8 cellular contexts compared by ENCODE assay signal in the genomic region with DNA sequence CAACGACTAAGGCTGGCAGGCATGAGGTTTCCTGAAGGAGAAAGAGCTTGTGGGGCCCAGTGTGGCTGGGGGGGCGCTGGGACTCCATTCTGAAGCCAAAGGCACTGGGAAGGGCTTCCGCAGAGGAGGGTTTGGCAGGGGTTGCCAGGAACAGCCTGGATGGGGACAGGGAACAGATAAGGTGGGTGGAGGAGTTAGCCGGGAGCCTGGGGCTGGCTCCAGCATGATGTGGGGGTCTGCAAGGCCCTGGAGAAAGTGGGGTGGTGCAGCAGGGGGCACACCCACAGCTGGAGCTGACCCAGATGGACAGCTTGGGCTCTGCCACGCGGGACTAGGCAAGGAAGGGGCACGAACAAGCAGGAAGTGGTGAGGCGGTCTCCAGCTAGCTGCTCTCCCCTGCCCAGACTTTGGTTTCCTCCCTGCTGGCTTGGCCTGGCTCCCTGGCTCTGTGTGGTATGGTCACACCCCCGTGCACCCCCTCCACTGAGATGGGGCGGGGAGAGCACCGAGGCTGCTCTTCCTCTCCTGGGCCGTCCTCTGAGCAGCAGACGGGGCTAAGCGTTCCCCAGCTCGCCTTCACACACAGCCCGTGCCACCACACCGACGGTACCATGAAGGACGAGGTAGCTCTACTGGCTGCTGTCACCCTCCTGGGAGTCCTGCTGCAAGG. TPM values are rescaled to one million over a fixed set of nuclear protein-coding genes. Genes with fewer than 3 reads are reported as not detected.
DNase-seq lines count a peak whose midpoint lies in the region; ATAC-seq and TF ChIP-seq lines count a peak whose summit lies in the region.

A gene with protein sequence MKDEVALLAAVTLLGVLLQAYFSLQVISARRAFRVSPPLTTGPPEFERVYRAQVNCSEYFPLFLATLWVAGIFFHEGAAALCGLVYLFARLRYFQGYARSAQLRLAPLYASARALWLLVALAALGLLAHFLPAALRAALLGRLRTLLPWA (plus strand): TSS at position 517 of the 670 bp plus-strand sequence. CDS start 95 bp downstream, at position 612.

- H3K4me2 ChIP-seq in OCI-LY7 (ENCODE audit: low read length), result peak within 1 kb of the TSS; percentile 77

- TF ChIP-seq POLR2A in spleen (IDR thresholded peaks at IDR 0.05), result no peak

- H3K9me2 ChIP-seq in OCI-LY7 (ENCODE audit: insufficient read depth, low read length), result no peaks in the 10 kb centered on the region

- POLR2A ChIA-PET in OCI-LY7 (lab: Charles Lee), result interaction anchor here (0.5 kb wide), 1 partner anchor 40 kb away, joined by 3 read pairs; no protein-coding TSS in a partner anchor

- no peaks in the 10 kb centered on the region for H3K79me2 ChIP-seq in OCI-LY7 (ENCODE audit: insufficient read depth, low read depth, low read length)

- no peaks in the 10 kb centered on the region for H4K20me1 ChIP-seq in OCI-LY7 (ENCODE audit: insufficient read depth, low read length)

- peak within 1 kb of the TSS; percentile 26 for H3K9ac ChIP-seq in iPS-15b (ENCODE audit: low read depth, low read length)

- peaks cover 17% of the 10 kb centered on the region; the same call in 1 of the 2 replicates for H3K36me3 ChIP-seq in OCI-LY7 (ENCODE audit: insufficient read depth, low read length)
- H3K36me3 ChIP-seq in iPS-15b (ENCODE audit: control insufficient read depth, insufficient read depth, low read length), result peaks cover 4% of the 10 kb centered on the region
- H3K36me3 ChIP-seq in spleen, result peaks cover 0 to 18% (median 14%) of the 10 kb centered on the region in 6 donors

- TF ChIP-seq CTCF in OCI-LY7 (conservative IDR thresholded peaks at IDR 0.05; ENCODE audit: low read length) (no peak), astrocyte of the cerebellum (IDR thresholded peaks at IDR 0.05; ENCODE audit: low read depth, low read length, missing control alignments) (no peak), spleen (IDR thresholded peaks at IDR 0.05 in 8 of 11, conservative IDR thresholded peaks at IDR 0.05 in 3 of 11) (no peak)

- ATAC-seq in GM21737 (IDR thresholded peaks at IDR 0.05; ENCODE audit: unreplicated experiment) (no peak), HG02852 (IDR thresholded peaks at IDR 0.05; ENCODE audit: unreplicated experiment) (no peak)

- no peaks in the 10 kb centered on the region for H3K27me3 ChIP-seq in iPS-15b (ENCODE audit: control insufficient read depth, insufficient read depth, low read length)
- H3K27me3 ChIP-seq in spleen (replicated peaks in 1 of 7), result no peaks in the 10 kb centered on the region

- peak; percentile 38 for DNase-seq in GM04504 (ENCODE audit: low read depth)
- DNase-seq in OCI-LY7 (ENCODE audit: low spot score), result peak; percentile 26
- DNase-seq in astrocyte of the cerebellum (ENCODE audit: low read depth), result peak; percentile 77
- DNase-seq in spleen, result peak; percentile 93
- DNase-seq in activated CD4-positive, CD25-positive, alpha-beta regulatory T cell treated with anti-CD3 and anti-CD28 coated beads, Interleukin-2, amount 50 U/mL, for 72 hours, result no peak

- BruUV-seq in OCI-LY7 (replicated peaks; lab: Mats Ljungman, UMichigan), result no TSS peak

- in situ Hi-C loops in astrocyte of the cerebellum (cut with HindIII; ENCODE audit: low sequenced_read_pairs), result no loop called here

- 8 to 11% (median 8%) methylated on average over 14 to 19 of the region's 19 CpGs for WGBS in spleen, 5 donors

- no peak within 1 kb of the TSS for H2AFZ ChIP-seq in OCI-LY7 (ENCODE audit: low read length)

- peak within 1 kb of the TSS; percentile 32 for H3K27ac ChIP-seq in OCI-LY7 (ENCODE audit: low read depth, low read length, poor library complexity, severe bottlenecking)
- peak within 1 kb of the TSS; percentile 66 to 93 (median 88) for H3K27ac ChIP-seq in spleen

- intact Hi-C loops in OCI-LY7 (cut with micrococcal nuclease; ENCODE audit: unreplicated experiment) (no loop called here), spleen (cut with DNase I; ENCODE audit: low total_unique reads) (no loop called here)

- CTCF ChIA-PET in OCI-LY7 (lab: Charles Lee; ENCODE audit: unreplicated experiment), result no interaction called here

- H3K4me3 ChIP-seq in OCI-LY7 (ENCODE audit: low read depth, low read length, poor library complexity, severe bottlenecking), result peak within 1 kb of the TSS; percentile 70
- peak within 1 kb of the TSS; percentile 19 for H3K4me3 ChIP-seq in astrocyte of the cerebellum (ENCODE audit: low read depth, low read length)
- H3K4me3 ChIP-seq in iPS-15b (ENCODE audit: low read depth, low read length), result peak within 1 kb of the TSS; percentile 63
- peak within 1 kb of the TSS in 5 of 8 donors; percentile 61 to 86 (median 69) for H3K4me3 ChIP-seq in spleen

- H3K9me3 ChIP-seq in OCI-LY7 (ENCODE audit: low read length), result no peaks in the 10 kb centered on the region
- no peaks in the 10 kb centered on the region for H3K9me3 ChIP-seq in iPS-15b (ENCODE audit: control insufficient read depth, insufficient read depth, low read length)
- no peaks in the 10 kb centered on the region for H3K9me3 ChIP-seq in spleen

- H3K4me1 ChIP-seq in OCI-LY7 (ENCODE audit: insufficient read depth, low read length, poor library complexity, severe bottlenecking) (peaks cover 39% of the 10 kb centered on the region), iPS-15b (ENCODE audit: control insufficient read depth, insufficient read depth, low read length) (peaks cover 2% of the 10 kb centered on the region), spleen (peaks cover 34 to 65% (median 56%) of the 10 kb centered on the region in 6 donors)

RNA-seq across cellular contexts. Expression of the gene that starts here (rescaled TPM):
- total RNA-seq in OCI-LY7 (2014; rRNA removed; shearing (Covaris generic)), result 0.44 and 1.3 TPM in 2 replicates
- 4.0 and 4.5 TPM in 2 replicates for total RNA-seq in OCI-LY7 (2022)
- 10 to 100 TPM in 3 of 7 donors, 1 to 10 TPM in 4; 4.0 to 24.2 (median 9.2) TPM for total RNA-seq in spleen
- 10 to 100 TPM in 1 of 3 donors, 1 to 10 TPM in 2; 3.1 to 14.9 (median 3.8) TPM for polyA plus RNA-seq in spleen

Comparison
In these comparisons a context has a peak if more than half of its experiments do, and no peak if none do; other contexts are left out.
1. H3K4me3 ChIP-seq: peak in every context shown above with its lines; median percentile 70 in OCI-LY7; 69 in spleen; 63 in iPS-15b; 19 in astrocyte of the cerebellum.